Comparison of ENCODE assay signal across 1 cellular context in the genomic region with DNA sequence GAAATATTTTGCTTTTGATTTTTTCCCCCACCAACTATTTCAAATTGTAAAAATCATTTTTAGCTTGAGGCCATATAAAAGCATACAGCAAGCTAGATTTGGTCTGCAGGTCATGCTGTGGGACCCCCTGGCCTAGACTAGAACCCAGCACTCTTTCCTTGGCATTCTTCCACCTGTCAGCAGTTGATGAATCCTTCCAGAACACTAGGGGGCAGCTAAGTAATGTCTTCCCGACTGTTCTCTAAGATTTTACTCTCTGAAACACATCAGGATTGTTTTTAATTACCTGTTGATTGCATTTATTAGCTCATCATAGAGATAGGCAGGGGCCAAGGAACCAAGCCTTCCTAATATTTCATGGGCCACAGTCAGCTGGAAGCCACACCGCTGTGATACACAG.
TF ChIP-seq lines count a peak whose summit lies in the region.

No MANE protein-coding gene starts in this region.

TF ChIP-seq in WTC11, 78 proteins besides CTCF, POLR2A, EP300 and RAD21 (continued from another document):
- TF ChIP-seq NFE2L1 (CRISPR knock-in tag; IDR thresholded peaks at IDR 0.05) (no peak), PRRX2 (CRISPR knock-in tag; IDR thresholded peaks at IDR 0.05) (no peak), CBFB (CRISPR knock-in tag; IDR thresholded peaks at IDR 0.05; ENCODE audit: low read depth) (no peak), ZNF423 (CRISPR knock-in tag; IDR thresholded peaks at IDR 0.05) (no peak), IRF2 (CRISPR knock-in tag; IDR thresholded peaks at IDR 0.05; ENCODE audit: borderline replicate concordance, low read depth) (no peak), GABPB1 (CRISPR knock-in tag; IDR thresholded peaks at IDR 0.05) (no peak), FOXJ3 (CRISPR knock-in tag; IDR thresholded peaks at IDR 0.05; ENCODE audit: borderline replicate concordance) (no peak), SMAD4 (CRISPR knock-in tag; IDR thresholded peaks at IDR 0.05) (no peak)
- TF ChIP-seq, protein P1, sequence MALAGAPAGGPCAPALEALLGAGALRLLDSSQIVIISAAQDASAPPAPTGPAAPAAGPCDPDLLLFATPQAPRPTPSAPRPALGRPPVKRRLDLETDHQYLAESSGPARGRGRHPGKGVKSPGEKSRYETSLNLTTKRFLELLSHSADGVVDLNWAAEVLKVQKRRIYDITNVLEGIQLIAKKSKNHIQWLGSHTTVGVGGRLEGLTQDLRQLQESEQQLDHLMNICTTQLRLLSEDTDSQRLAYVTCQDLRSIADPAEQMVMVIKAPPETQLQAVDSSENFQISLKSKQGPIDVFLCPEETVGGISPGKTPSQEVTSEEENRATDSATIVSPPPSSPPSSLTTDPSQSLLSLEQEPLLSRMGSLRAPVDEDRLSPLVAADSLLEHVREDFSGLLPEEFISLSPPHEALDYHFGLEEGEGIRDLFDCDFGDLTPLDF (CRISPR knock-in tag; IDR thresholded peaks at IDR 0.05), result no peak
- TF ChIP-seq, protein P2, sequence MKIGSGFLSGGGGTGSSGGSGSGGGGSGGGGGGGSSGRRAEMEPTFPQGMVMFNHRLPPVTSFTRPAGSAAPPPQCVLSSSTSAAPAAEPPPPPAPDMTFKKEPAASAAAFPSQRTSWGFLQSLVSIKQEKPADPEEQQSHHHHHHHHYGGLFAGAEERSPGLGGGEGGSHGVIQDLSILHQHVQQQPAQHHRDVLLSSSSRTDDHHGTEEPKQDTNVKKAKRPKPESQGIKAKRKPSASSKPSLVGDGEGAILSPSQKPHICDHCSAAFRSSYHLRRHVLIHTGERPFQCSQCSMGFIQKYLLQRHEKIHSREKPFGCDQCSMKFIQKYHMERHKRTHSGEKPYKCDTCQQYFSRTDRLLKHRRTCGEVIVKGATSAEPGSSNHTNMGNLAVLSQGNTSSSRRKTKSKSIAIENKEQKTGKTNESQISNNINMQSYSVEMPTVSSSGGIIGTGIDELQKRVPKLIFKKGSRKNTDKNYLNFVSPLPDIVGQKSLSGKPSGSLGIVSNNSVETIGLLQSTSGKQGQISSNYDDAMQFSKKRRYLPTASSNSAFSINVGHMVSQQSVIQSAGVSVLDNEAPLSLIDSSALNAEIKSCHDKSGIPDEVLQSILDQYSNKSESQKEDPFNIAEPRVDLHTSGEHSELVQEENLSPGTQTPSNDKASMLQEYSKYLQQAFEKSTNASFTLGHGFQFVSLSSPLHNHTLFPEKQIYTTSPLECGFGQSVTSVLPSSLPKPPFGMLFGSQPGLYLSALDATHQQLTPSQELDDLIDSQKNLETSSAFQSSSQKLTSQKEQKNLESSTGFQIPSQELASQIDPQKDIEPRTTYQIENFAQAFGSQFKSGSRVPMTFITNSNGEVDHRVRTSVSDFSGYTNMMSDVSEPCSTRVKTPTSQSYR (CRISPR knock-in tag; IDR thresholded peaks at IDR 0.05), result no peak
